ENCODE assay signal across 30 cellular contexts in the genomic region with DNA sequence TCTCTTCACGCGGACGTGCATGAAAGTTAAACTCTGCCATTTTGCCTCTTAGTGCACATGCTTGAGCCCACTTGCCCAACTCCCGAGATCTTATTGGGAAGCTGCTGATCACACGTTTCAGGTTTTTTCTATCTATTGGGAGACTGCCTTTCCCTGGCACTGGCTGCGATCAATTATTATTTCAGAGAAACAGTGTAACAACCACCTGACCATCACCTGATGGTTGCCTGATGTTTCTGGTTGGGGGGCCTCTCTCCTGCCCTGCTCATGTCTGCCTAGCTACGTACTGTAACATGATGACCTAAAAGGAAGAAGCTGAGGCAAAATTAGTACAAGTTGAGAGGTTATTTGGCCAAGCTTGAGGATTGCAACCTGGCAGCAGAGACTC.
"Had no signal": no experiment of that assay in that cellular context is flagged by ENCODE, and none has a peak within 500 bp of the region (broad histone marks: within the 10 kb centered on the region; RNA-seq: fewer than 3 reads in every experiment).

No MANE protein-coding gene starts in this region.

- H3K36me3 ChIP-seq: colonic mucosa, gastroesophageal sphincter, left ventricle myocardium inferior, pancreas, prostate gland, stomach, thyroid gland, upper lobe of right lung had no signal

- H3K9me3 Mint-ChIP-seq: naive B cell; nephron progenitor cell; stimulated activated naive B cell treated with anti-CD40 and anti-IgM and Interleukin-4, amounts not matched to agents 10 μg/mL and 1 μg/mL and 100 μg/mL, for 72 hours; T-helper 2 cell treated with Interferon-gamma antibody and Interleukin-4, amounts not matched to agents 5 μg/mL and 100 μg/mL, for 36 hours had no signal

- H3K4me1 Mint-ChIP-seq: naive B cell; stimulated activated naive B cell treated with anti-CD40 and anti-IgM and Interleukin-4, amounts not matched to agents 10 μg/mL and 1 μg/mL and 100 μg/mL, for 72 hours had no signal

- H3K4me3 ChIP-seq: colonic mucosa, gastroesophageal sphincter, left ventricle myocardium inferior, lung, pancreas, prostate gland, skin epidermis, stomach, thyroid gland, upper lobe of right lung had no signal

- H3K27me3 ChIP-seq: colonic mucosa, gastroesophageal sphincter, pancreas, stomach, thyroid gland, upper lobe of right lung had no signal

- ATAC-seq: gastroesophageal sphincter; pancreas; sciatic nerve; stimulated activated naive B cell treated with anti-CD40 and anti-IgM and Interleukin-4, amounts not matched to agents 10 μg/mL and 1 μg/mL and 100 μg/mL, for 72 hours; upper lobe of right lung had no signal

- H3K27me3 Mint-ChIP-seq: activated naive CD8-positive, alpha-beta T cell had no signal

- DNase-seq: activated CD4-positive, alpha-beta T cell treated with anti-CD3 and anti-CD28 coated beads for 4 hours; activated CD4-positive, alpha-beta T cell treated with anti-CD3 and anti-CD28 coated beads, Interleukin-2, amount 50 U/mL, for 4 hours; activated effector memory CD4-positive, alpha-beta T cell treated with Interleukin-2 at 50 U/mL for 16 hours; activated naive CD4-positive, alpha-beta T cell treated with Interleukin-2 at 50 U/mL for 16 hours; anterior cingulate cortex; cerebellar nuclear complex; colonic mucosa; effector CD8-positive, alpha-beta T cell; erythroblast; hippocampal formation; islet precursor cell; left ventricle myocardium inferior; naive B cell; nephron progenitor cell; pancreas; retina; stimulated activated CD4-positive, alpha-beta T cell treated with anti-CD3 and anti-CD28 coated beads, Interleukin-4, amount 100 ng/mL, for 4 hours; stimulated activated CD8-positive, alpha-beta memory T cell treated with anti-CD3 and anti-CD28 coated beads, Interleukin-4, amount 100 ng/mL, for 48 hours; stimulated activated naive B cell treated with anti-CD40 and anti-IgM and Interleukin-4, amounts not matched to agents 10 μg/mL and 1 μg/mL and 100 μg/mL, for 72 hours; stomach; T-helper 1 cell; thyroid gland; upper lobe of right lung had no signal

- H3K27ac ChIP-seq: colonic mucosa, gastroesophageal sphincter, left ventricle myocardium inferior, pancreas, prostate gland, skin epidermis, stomach, thyroid gland, upper lobe of right lung had no signal

- H3K36me3 Mint-ChIP-seq: activated naive CD8-positive, alpha-beta T cell; naive B cell; stimulated activated naive B cell treated with anti-CD40 and anti-IgM and Interleukin-4, amounts not matched to agents 10 μg/mL and 1 μg/mL and 100 μg/mL, for 72 hours had no signal

- H3K9me3 ChIP-seq: colonic mucosa, gastroesophageal sphincter, left ventricle myocardium inferior, pancreas, prostate gland, stomach, thyroid gland, upper lobe of right lung had no signal

- H3K27ac Mint-ChIP-seq: activated naive CD8-positive, alpha-beta T cell; naive B cell; nephron progenitor cell; stimulated activated naive B cell treated with anti-CD40 and anti-IgM and Interleukin-4, amounts not matched to agents 10 μg/mL and 1 μg/mL and 100 μg/mL, for 72 hours; T-helper 2 cell treated with Interferon-gamma antibody and Interleukin-4, amounts not matched to agents 5 μg/mL and 100 μg/mL, for 36 hours had no signal

- H3K4me3 Mint-ChIP-seq: activated naive CD8-positive, alpha-beta T cell; naive B cell; nephron progenitor cell; stimulated activated naive B cell treated with anti-CD40 and anti-IgM and Interleukin-4, amounts not matched to agents 10 μg/mL and 1 μg/mL and 100 μg/mL, for 72 hours; T-helper 2 cell treated with Interferon-gamma antibody and Interleukin-4, amounts not matched to agents 5 μg/mL and 100 μg/mL, for 36 hours had no signal

- H3K4me1 ChIP-seq: colonic mucosa, gastroesophageal sphincter, left ventricle myocardium inferior, pancreas, prostate gland, thyroid gland had no signal
